Comparison of ENCODE assay signal across 11 cellular contexts in the genomic region with DNA sequence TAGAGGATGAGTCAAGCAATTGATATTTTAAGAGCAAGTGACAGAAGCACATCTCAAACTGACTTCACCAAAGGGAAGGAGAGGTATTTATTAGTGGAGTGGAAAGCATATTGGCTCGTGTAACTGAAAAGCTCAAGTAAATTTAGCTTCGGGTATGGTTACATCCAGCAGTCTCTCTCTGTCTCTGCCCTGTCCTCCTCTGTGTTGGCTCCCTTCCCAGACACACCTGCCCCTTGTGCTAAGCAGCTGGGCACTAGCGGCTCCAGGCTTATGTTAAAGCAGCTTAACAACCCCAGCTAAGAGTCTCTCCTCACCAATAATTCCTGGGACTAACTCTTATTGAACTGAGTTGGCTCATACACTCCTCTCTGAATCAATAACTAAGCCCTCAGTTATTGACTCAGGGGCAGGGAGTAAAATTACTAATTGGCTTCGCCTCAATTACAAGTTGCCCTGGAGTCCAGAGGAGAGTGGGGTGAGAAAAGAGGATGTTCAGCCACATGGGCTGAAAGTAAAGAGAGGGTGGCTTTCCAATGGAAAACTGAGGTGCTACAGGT. TPM values are rescaled to one million over a fixed set of nuclear protein-coding genes. Genes with fewer than 3 reads are reported as not detected.
A peak's percentile ranks its signal among the peaks of the same experiment; 100 is the strongest.
DNase-seq lines count a peak whose midpoint lies in the region; ATAC-seq and TF ChIP-seq lines count a peak whose summit lies in the region.
"Had no signal": no experiment of that assay in that cellular context is flagged by ENCODE, and none has a peak within 500 bp of the region (broad histone marks: within the 10 kb centered on the region; RNA-seq: fewer than 3 reads in every experiment).

No MANE protein-coding gene starts in this region.

- H3K4me3 ChIP-seq in MM.1S (ENCODE audit: low read length), result no peak overlapping the region
- H3K4me3 ChIP-seq in WERI-Rb-1 (ENCODE audit: low read depth, low read length), result no peak overlapping the region

- peak; percentile 40 for ATAC-seq in GM21526 (IDR thresholded peaks at IDR 0.05; ENCODE audit: low FRiP score, unreplicated experiment)
- no peak for ATAC-seq in GM21825 (IDR thresholded peaks at IDR 0.05; ENCODE audit: unreplicated experiment)

- H3K9me2 ChIP-seq in MM.1S (replicated peaks; ENCODE audit: insufficient read depth, low read length), result no peaks in the 10 kb centered on the region

- H3K9me3 ChIP-seq in MM.1S (replicated peaks; ENCODE audit: insufficient read depth, low read length) (no peaks in the 10 kb centered on the region), WERI-Rb-1 (ENCODE audit: severe bottlenecking) (no peaks in the 10 kb centered on the region)

- no peak overlapping the region for H2AFZ ChIP-seq in MM.1S (ENCODE audit: low read length)

- peak overlapping the region; percentile 36; the same call in 1 of the 2 replicates for H3K27ac ChIP-seq in MM.1S (ENCODE audit: low read length)
- peak overlapping the region; percentile 51 for H3K27ac ChIP-seq in WERI-Rb-1

- no peaks in the 10 kb centered on the region for H4K20me1 ChIP-seq in MM.1S (ENCODE audit: insufficient read depth, low read length)

- H3K27me3 ChIP-seq in MM.1S (replicated peaks; ENCODE audit: insufficient read depth, low read length), result no peaks in the 10 kb centered on the region
- H3K27me3 ChIP-seq in WERI-Rb-1 (ENCODE audit: insufficient read depth, low read depth, severe bottlenecking), result no peaks in the 10 kb centered on the region

- H3K36me3 ChIP-seq in MM.1S (replicated peaks; ENCODE audit: insufficient read depth, low read length), result no peaks in the 10 kb centered on the region
- no peaks in the 10 kb centered on the region for H3K36me3 ChIP-seq in WERI-Rb-1

- no peak overlapping the region for H3K4me2 ChIP-seq in MM.1S (ENCODE audit: low read depth, low read length)

- no peak for TF ChIP-seq CTCF in MM.1S (IDR thresholded peaks at IDR 0.05; ENCODE audit: low read length)
- no peak for TF ChIP-seq CTCF in WERI-Rb-1 (IDR thresholded peaks at IDR 0.05; ENCODE audit: low read depth, low read length)

- peak; percentile 66 for DNase-seq in DMS 273 (lab: John Stamatoyannopoulos, UW; ENCODE audit: unreplicated experiment)
- no peak for DNase-seq in MM.1S
- DNase-seq in WERI-Rb-1, result peak; percentile 90
- DNase-seq in SIG-M5 treated with dmso at 0.1 percent for 504 hours (lab: John Stamatoyannopoulos, UW; ENCODE audit: unreplicated experiment), result no peak
- no peak for DNase-seq in SK-N-DZ (ENCODE audit: low spot score)
- DNase-seq in stimulated activated CD4-positive, alpha-beta T cell treated with anti-CD3 and anti-CD28 coated beads, Interleukin-2, amount 100 ng/mL, for 48 hours, result no peak
- DNase-seq: activated T-cell treated with anti-CD3 and anti-CD28 coated beads for 4 hours; CD8-positive, alpha-beta T cell; erythroblast had no signal

- peaks cover 22% of the 10 kb centered on the region for H3K4me1 ChIP-seq in MM.1S (ENCODE audit: low read length)

- peaks cover 12% of the 10 kb centered on the region for H3F3A ChIP-seq in MM.1S (ENCODE audit: insufficient read depth, low read length)

- no peak overlapping the region for H3K9ac ChIP-seq in MM.1S (ENCODE audit: low read length)

- no peaks in the 10 kb centered on the region for H3K79me2 ChIP-seq in MM.1S (ENCODE audit: low read length)

RNA-seq across cellular contexts. Expression of a gene that starts 12.7 kb away (rescaled TPM):
- 82.0 and 87.3 TPM in 2 replicates for polyA plus RNA-seq in SK-N-DZ (2014; cell fraction: cytosol; rRNA removed)
- polyA plus RNA-seq in SK-N-DZ (2014; cell fraction: nucleus; rRNA removed), result 54.8 and 69.2 TPM in 2 replicates

Comparison
In these comparisons a context has a peak if more than half of its experiments do, and no peak if none do; other contexts are left out.
1. DNase-seq: peak in DMS 273 (single experiment) and WERI-Rb-1 (single experiment); none in MM.1S (single experiment), SIG-M5 treated with dmso at 0.1 percent for 504 hours (single experiment), SK-N-DZ (single experiment) and stimulated activated CD4-positive, alpha-beta T cell treated with anti-CD3 and anti-CD28 coated beads, Interleukin-2, amount 100 ng/mL, for 48 hours (0 of 2).